8 cellular contexts compared by ENCODE assay signal in the genomic region with DNA sequence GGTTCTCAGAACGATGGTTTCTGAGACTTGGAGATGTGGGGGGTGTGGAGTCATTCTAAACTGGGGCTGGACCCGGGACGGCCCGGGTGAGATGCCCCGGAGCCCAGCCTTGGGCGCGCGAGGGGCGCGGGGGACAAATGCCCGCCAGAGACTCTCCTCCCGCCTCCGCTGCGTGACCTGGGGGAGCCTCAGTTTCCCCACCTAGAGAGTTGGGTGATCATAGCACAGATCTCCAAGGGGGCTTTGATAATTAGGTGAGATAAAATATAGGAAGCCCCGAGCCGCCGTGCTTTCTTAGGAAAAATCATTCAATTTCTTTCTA. TPM values are rescaled to one million over a fixed set of nuclear protein-coding genes. Genes with fewer than 3 reads are reported as not detected.
A peak's percentile ranks its signal among the peaks of the same experiment; 100 is the strongest.
DNase-seq lines count a peak whose midpoint lies in the region; ATAC-seq and TF ChIP-seq lines count a peak whose summit lies in the region.

No MANE protein-coding gene starts in this region.

- H3K4me3 ChIP-seq in WERI-Rb-1 (ENCODE audit: low read depth, low read length) (peak overlapping the region; percentile 74), prostate gland (peak overlapping the region; percentile 55 to 81)

- intact Hi-C loops in prostate gland (cut with DNase I) = no loop called here

- H3K36me3 ChIP-seq in ES-I3 (ENCODE audit: insufficient read depth, low read length) (no peaks in the 10 kb centered on the region), WERI-Rb-1 (peaks cover 14% of the 10 kb centered on the region), prostate gland (no peaks in the 10 kb centered on the region)

- H3K9ac ChIP-seq in ES-I3 (ENCODE audit: low read depth, low read length) = peak overlapping the region; percentile 80

- DNase-seq in WERI-Rb-1 (no peak), glutamatergic neuron (no peak), prostate gland (ENCODE audit: low spot score) (no peak), NCI-H1694 treated with DMSO at 0.1 percent for 48 hours (lab: John Stamatoyannopoulos, UW) (no peak), kidney tubule cell (ENCODE audit: low spot score) (no peak)

- H3K9me3 ChIP-seq in ES-I3 (ENCODE audit: control insufficient read depth, insufficient read depth, low read length) = no peaks in the 10 kb centered on the region
- H3K9me3 ChIP-seq in WERI-Rb-1 (ENCODE audit: severe bottlenecking) = no peaks in the 10 kb centered on the region
- no peaks in the 10 kb centered on the region for H3K9me3 ChIP-seq in prostate gland

- no peaks in the 10 kb centered on the region for H3K27me3 ChIP-seq in WERI-Rb-1 (ENCODE audit: insufficient read depth, low read depth, severe bottlenecking)
- H3K27me3 ChIP-seq in prostate gland (replicated peaks; ENCODE audit: insufficient read depth) = no peaks in the 10 kb centered on the region

- WGBS in prostate gland = 1% methylated on average over 17 of the region's 17 CpGs

- no peak for ATAC-seq in GM18498 (IDR thresholded peaks at IDR 0.05; ENCODE audit: unreplicated experiment)
- no peak for ATAC-seq in HG03565 (IDR thresholded peaks at IDR 0.05; ENCODE audit: unreplicated experiment)

- TF ChIP-seq POLR2A in prostate gland (IDR thresholded peaks at IDR 0.05) = no peak

- peaks cover 14% of the 10 kb centered on the region for H3K27me3 Mint-ChIP-seq in glutamatergic neuron (ENCODE audit: unreplicated experiment)

- peaks cover 5% of the 10 kb centered on the region for H3K9me3 Mint-ChIP-seq in glutamatergic neuron (ENCODE audit: unreplicated experiment)

- H3K27ac ChIP-seq in WERI-Rb-1 (peak overlapping the region; percentile 78), prostate gland (peak overlapping the region in 1 of 2 donors; percentile 53)

- peaks cover 12% of the 10 kb centered on the region for H3K4me1 Mint-ChIP-seq in glutamatergic neuron (ENCODE audit: low read depth, unreplicated experiment)

- H3K36me3 Mint-ChIP-seq in glutamatergic neuron (ENCODE audit: unreplicated experiment) = no peaks in the 10 kb centered on the region

- H3K4me1 ChIP-seq in ES-I3 (ENCODE audit: insufficient read depth, low read length) (peaks cover 7% of the 10 kb centered on the region), prostate gland (replicated peaks) (peaks cover 6% of the 10 kb centered on the region)

- peak overlapping the region; percentile 88 for H3K4me3 Mint-ChIP-seq in glutamatergic neuron (ENCODE audit: unreplicated experiment)

- TF ChIP-seq CTCF in WERI-Rb-1 (IDR thresholded peaks at IDR 0.05; ENCODE audit: low read depth, low read length) (no peak), glutamatergic neuron (IDR thresholded peaks at IDR 0.05; ENCODE audit: partially characterized antibody, unreplicated experiment) (no peak), prostate gland (IDR thresholded peaks at IDR 0.05) (no peak)

- no peak overlapping the region for H3K27ac Mint-ChIP-seq in glutamatergic neuron (ENCODE audit: unreplicated experiment)

RNA-seq across cellular contexts. Expression of a gene that starts 0.7 kb away (rescaled TPM):
- total RNA-seq in glutamatergic neuron (ENCODE audit: unreplicated experiment) (8.9 TPM), prostate gland (10 to 100 TPM in 1 of 2 donors, 1 to 10 TPM in 1; 5.6 to 14.2 TPM)

RNA-seq across cellular contexts. Expression of a gene that starts 37.6 kb away (rescaled TPM):
- total RNA-seq in glutamatergic neuron (ENCODE audit: unreplicated experiment) (not detected), prostate gland (1 to 10 TPM in 1 of 2 donors, not detected in 1; 1.1 TPM)
